ENCODE assay signal across 24 cellular contexts in genomic region chr22:33062402-33062801, GRCh38.
"Had no signal": no experiment of that assay in that cellular context is flagged by ENCODE, and none has a peak within 500 bp of the region (broad histone marks: within the 10 kb centered on the region; RNA-seq: fewer than 3 reads in every experiment).

No MANE protein-coding gene starts in this region.

- H3K9me3 ChIP-seq: gastroesophageal sphincter, heart left ventricle, lower lobe of right lung, suprapubic skin, tibial nerve had no signal

- H3K4me3 ChIP-seq: cardiac muscle cell, gastroesophageal sphincter, heart left ventricle, lower lobe of right lung, suprapubic skin, tibial nerve had no signal

- H3K27ac ChIP-seq: cardiac muscle cell, epithelial cell of prostate, gastroesophageal sphincter, heart left ventricle, lower lobe of right lung, suprapubic skin, tibial nerve had no signal

- H3K36me3 ChIP-seq: cardiac muscle cell, gastroesophageal sphincter, heart left ventricle, lower lobe of right lung, suprapubic skin, tibial nerve had no signal

- DNase-seq: activated B cell treated with CpG ODN at 0.5 μM for 24 hours; activated CD4-positive, alpha-beta T cell treated with anti-CD3 and anti-CD28 coated beads for 36 hours; activated CD4-positive, alpha-beta T cell treated with anti-CD3 and anti-CD28 coated beads, Interleukin-2, amount 50 U/mL, for 4 hours; activated CD8-positive, alpha-beta memory T cell treated with anti-CD3 and anti-CD28 coated beads for 24 hours; activated CD8-positive, alpha-beta memory T cell treated with anti-CD3 and anti-CD28 coated beads, Interleukin-2, amount 50 U/mL, for 4 hours; activated naive CD4-positive, alpha-beta T cell treated with anti-CD3 and anti-CD28 coated beads for 36 hours; activated naive CD8-positive, alpha-beta T cell treated with anti-CD3 and anti-CD28 coated beads, Interleukin-2, amount 10 ng/mL, durations not matched to agents 7 days and 5 days; activated T-cell treated with anti-CD3 and anti-CD28 coated beads, Interleukin-2, amount 50 U/mL, for 4 hours; amygdala; cortex of kidney; heart left ventricle; lower lobe of right lung; mesendoderm; naive B cell; occipital lobe; small intestine; stimulated activated CD4-positive, alpha-beta T cell treated with anti-CD3 and anti-CD28 coated beads, Interleukin-2, amount 100 ng/mL, for 24 hours; stimulated activated naive CD8-positive, alpha-beta T cell treated with anti-CD3 and anti-CD28 coated beads, Interleukin-15, amount 100 ng/mL, for 72 hours; T1000 had no signal
